In genomic region chr9:132350861-132351315, GRCh38 we compare ENCODE assay signal across 8 cellular contexts. TPM values are rescaled to one million over a fixed set of nuclear protein-coding genes. Genes with fewer than 3 reads are reported as not detected.
DNase-seq lines count a peak whose midpoint lies in the region; ATAC-seq and TF ChIP-seq lines count a peak whose summit lies in the region.

No MANE protein-coding gene starts in this region.

- TF ChIP-seq CTCF in MM.1S (IDR thresholded peaks at IDR 0.05; ENCODE audit: low read length) (no peak), cardiac fibroblast (IDR thresholded peaks at IDR 0.05; ENCODE audit: low read depth, low read length) (no peak), neutrophil (IDR thresholded peaks at IDR 0.05) (no peak), tibial artery (IDR thresholded peaks at IDR 0.05) (no peak)

- H3K4me1 ChIP-seq in MM.1S (ENCODE audit: low read length): peaks cover 33% of the 10 kb centered on the region
- peaks cover 40 to 47% of the 10 kb centered on the region in 2 experiments for H3K4me1 ChIP-seq in neutrophil (ENCODE audit: control insufficient read depth in 1 of 2, insufficient read depth in 1 of 2, low read depth in 1 of 2, low read length in 1 of 2)
- H3K4me1 ChIP-seq in tibial artery: peaks cover 0 to 33% (median 23%) of the 10 kb centered on the region in 4 donors

- H3K4me3 ChIP-seq in MM.1S (ENCODE audit: low read length): peak overlapping the region; percentile 25
- H3K4me3 ChIP-seq in cardiac fibroblast (replicated peaks in 1 of 2; ENCODE audit: low read depth in 2 of 2, low read length in 2 of 2): peak overlapping the region in 1 of 2 donors; percentile 11
- peak overlapping the region in 1 of 2 experiments; percentile 39 for H3K4me3 ChIP-seq in neutrophil (ENCODE audit: low read depth in 1 of 2, low read length in 1 of 2)
- H3K4me3 ChIP-seq in tibial artery: no peak overlapping the region

- H4K20me1 ChIP-seq in MM.1S (ENCODE audit: insufficient read depth, low read length): peaks cover 3% of the 10 kb centered on the region

- intact Hi-C loops in tibial artery (cut with DNase I; ENCODE audit: low total_unique reads): no loop called here

- no peaks in the 10 kb centered on the region for H3K9me3 ChIP-seq in MM.1S (replicated peaks; ENCODE audit: insufficient read depth, low read length)
- no peaks in the 10 kb centered on the region for H3K9me3 ChIP-seq in neutrophil
- H3K9me3 ChIP-seq in tibial artery: no peaks in the 10 kb centered on the region

- peaks cover 40% of the 10 kb centered on the region for H3K79me2 ChIP-seq in MM.1S (ENCODE audit: low read length)

- no peak overlapping the region for H3K9ac ChIP-seq in MM.1S (ENCODE audit: low read length)

- H3K27ac ChIP-seq in MM.1S (ENCODE audit: low read length): peak overlapping the region; percentile 33; the same call in 1 of the 2 replicates
- peak overlapping the region; percentile 96 for H3K27ac ChIP-seq in neutrophil
- no peak overlapping the region for H3K27ac ChIP-seq in tibial artery

- peak overlapping the region; percentile 42 for H3K4me2 ChIP-seq in MM.1S (ENCODE audit: low read depth, low read length)

- ATAC-seq in HG02588 (IDR thresholded peaks at IDR 0.05; ENCODE audit: unreplicated experiment) (no peak), HG03354 (IDR thresholded peaks at IDR 0.05; ENCODE audit: poor library complexity, severe bottlenecking, unreplicated experiment) (no peak)

- no peaks in the 10 kb centered on the region for H3K27me3 ChIP-seq in MM.1S (replicated peaks; ENCODE audit: insufficient read depth, low read length)
- no peaks in the 10 kb centered on the region for H3K27me3 ChIP-seq in neutrophil
- H3K27me3 ChIP-seq in tibial artery: no peaks in the 10 kb centered on the region

- H3K9me2 ChIP-seq in MM.1S (replicated peaks; ENCODE audit: insufficient read depth, low read length): no peaks in the 10 kb centered on the region

- peaks cover 23% of the 10 kb centered on the region for H3F3A ChIP-seq in MM.1S (ENCODE audit: insufficient read depth, low read length)

- peaks cover 10% of the 10 kb centered on the region for H3K36me3 ChIP-seq in MM.1S (replicated peaks; ENCODE audit: insufficient read depth, low read length)
- H3K36me3 ChIP-seq in neutrophil: peaks cover 75% of the 10 kb centered on the region
- peaks cover 52 to 70% (median 66%) of the 10 kb centered on the region in 3 donors for H3K36me3 ChIP-seq in tibial artery

- DNase-seq in EH (ENCODE audit: low read depth) (peak; percentile 15), MM.1S (peak; percentile 87), cardiac fibroblast (ENCODE audit: low read depth in 2 of 2) (peak; percentile 18 to 33), tibial artery (no peak), cerebellum (ENCODE audit: low spot score) (no peak)

- H2AFZ ChIP-seq in MM.1S (ENCODE audit: low read length): no peak overlapping the region

RNA-seq across cellular contexts. Expression of gene SETX, which starts 3.9 kb away (rescaled TPM):
- 69.1 TPM for total RNA-seq in cerebellum

RNA-seq across cellular contexts. Expression of gene TTF1, which starts 55.8 kb away (rescaled TPM):
- total RNA-seq in cerebellum: 8.5 TPM

RNA-seq across cellular contexts. Expression of gene CFAP77, which starts 59.1 kb away (rescaled TPM):
- 0.36 TPM for total RNA-seq in cerebellum

Comparison
In these comparisons a context has a peak if more than half of its experiments do, and no peak if none do; other contexts are left out.
1. DNase-seq: peak in EH (single experiment), MM.1S (single experiment) and cardiac fibroblast (2 of 2); none in tibial artery (0 of 2) and cerebellum (single experiment).
2. H3K27ac ChIP-seq: peak in MM.1S (single experiment) and neutrophil (single experiment); none in tibial artery (0 of 2).